ENCODE assay signal across 18 cellular contexts in the genomic region with DNA sequence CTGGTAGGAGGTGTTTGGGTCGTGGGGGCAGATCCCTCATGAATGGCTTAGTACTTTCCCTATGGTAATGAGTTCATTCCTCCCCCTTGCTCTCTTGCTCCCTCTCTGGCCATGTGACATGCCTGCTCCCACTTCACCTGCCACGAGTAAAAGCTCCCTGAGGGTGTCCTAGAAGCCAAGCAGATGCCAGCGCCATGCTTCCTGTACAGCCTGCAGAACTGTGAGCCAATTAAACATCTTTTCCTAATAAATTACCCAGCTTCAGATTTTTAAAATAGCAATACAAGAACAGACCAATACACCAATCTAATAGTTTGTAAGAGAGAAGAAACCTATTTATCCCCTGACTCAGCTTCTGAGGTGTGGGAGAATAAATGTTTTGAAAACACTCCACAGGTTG.
"Had no signal": no experiment of that assay in that cellular context is flagged by ENCODE, and none has a peak within 500 bp of the region (broad histone marks: within the 10 kb centered on the region; RNA-seq: fewer than 3 reads in every experiment).

No MANE protein-coding gene starts in this region.

- H3K27me3 ChIP-seq: esophagus squamous epithelium, gastrocnemius medialis, ovary had no signal

- DNase-seq: activated B cell treated with CpG ODN at 0.5 μM for 24 hours; activated CD4-positive, alpha-beta T cell treated with anti-CD3 and anti-CD28 coated beads, Interleukin-2, amount 10 ng/mL, durations not matched to agents 7 days and 5 days; activated naive CD4-positive, alpha-beta T cell; activated T-cell treated with anti-CD3 and anti-CD28 coated beads, Interleukin-2, amount 50 U/mL, for 1 hour; amygdala; cerebellar nuclear complex; endodermal cell; esophagus squamous epithelium; gastrocnemius medialis; left ventricle myocardium inferior; ovary; stimulated activated CD4-positive, alpha-beta T cell treated with anti-CD3 and anti-CD28 coated beads, Interleukin-4, amount 100 ng/mL, for 24 hours; stimulated activated naive CD4-positive, alpha-beta T cell treated with Interleukin-2 at 50 U/mL for 16 hours; T1000 had no signal

- H3K4me1 ChIP-seq: left ventricle myocardium inferior, prostate gland had no signal

- ATAC-seq: gastrocnemius medialis; natural killer cell treated with Interleukin-12 subunit alpha and Interleukin-12 subunit beta and Interleukin-15 and Interleukin-18, amount 100 ng/mL, for 72 hours had no signal

- H3K9me3 ChIP-seq: esophagus squamous epithelium, gastrocnemius medialis, ovary, prostate gland, thoracic aorta had no signal

- H3K36me3 ChIP-seq: esophagus squamous epithelium, gastrocnemius medialis, left ventricle myocardium inferior, ovary, prostate gland, thoracic aorta had no signal

- H3K4me3 ChIP-seq: coronary artery, esophagus squamous epithelium, gastrocnemius medialis, left ventricle myocardium inferior, ovary, prostate gland, thoracic aorta had no signal

- H3K27ac ChIP-seq: coronary artery, esophagus squamous epithelium, gastrocnemius medialis, left ventricle myocardium inferior, ovary, prostate gland, thoracic aorta had no signal
